In the genomic region with DNA sequence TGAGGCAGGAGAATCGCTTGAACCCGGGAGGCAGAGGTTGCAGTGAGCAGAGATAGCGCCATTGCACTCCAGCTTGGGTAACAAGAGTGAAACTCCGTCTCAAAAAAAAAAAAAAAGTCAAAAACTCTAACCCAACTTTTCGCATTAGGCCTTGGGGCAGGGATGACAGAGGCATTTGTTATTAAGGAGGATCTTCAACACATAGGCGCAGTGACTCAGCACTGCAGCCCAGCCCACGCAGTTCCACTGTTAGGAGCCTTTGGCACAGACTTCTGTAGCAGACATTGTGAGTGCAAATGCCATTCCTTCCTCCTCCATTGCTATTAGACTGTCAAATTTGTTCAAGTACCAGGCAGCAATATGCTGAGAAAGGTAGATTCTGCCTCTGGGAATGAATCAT, we compare ENCODE assay signal across 22 cellular contexts. TPM values are rescaled to one million over a fixed set of nuclear protein-coding genes. Genes with fewer than 3 reads are reported as not detected.
A peak's percentile ranks its signal among the peaks of the same experiment; 100 is the strongest.
DNase-seq lines count a peak whose midpoint lies in the region; ATAC-seq, FAIRE-seq and TF ChIP-seq lines count a peak whose summit lies in the region.
"Had no signal": no experiment of that assay in that cellular context is flagged by ENCODE, and none has a peak within 500 bp of the region (broad histone marks: within the 10 kb centered on the region; RNA-seq: fewer than 3 reads in every experiment).

No MANE protein-coding gene starts in this region.

- H3K79me1 ChIP-seq in IMR-90 (ENCODE audit: low read depth in 1 of 2, low read length in 2 of 2) = no peaks in the 10 kb centered on the region

- peaks cover 5% of the 10 kb centered on the region for H3K36me3 Mint-ChIP-seq in MCF 10A (ENCODE audit: insufficient read depth, unreplicated experiment)

- TF ChIP-seq CTCF in IMR-90 (conservative IDR thresholded peaks at IDR 0.05; ENCODE audit: low read depth, low read length) (no peak), MCF 10A (IDR thresholded peaks at IDR 0.05; ENCODE audit: unreplicated experiment) (no peak)

- H2AK5ac ChIP-seq in IMR-90 (ENCODE audit: low read depth, low read length) = no peak overlapping the region

- H2BK20ac ChIP-seq in IMR-90 (ENCODE audit: low read depth, low read length) = no peak overlapping the region

- H3K4me1 Mint-ChIP-seq in MCF 10A (ENCODE audit: insufficient read depth, unreplicated experiment) = no peaks in the 10 kb centered on the region

- no peak overlapping the region for H4K8ac ChIP-seq in IMR-90 (ENCODE audit: low read depth in 2 of 2, low read length in 2 of 2)

- H3K27ac ChIP-seq in IMR-90 (ENCODE audit: insufficient read depth, low read length) = no peak overlapping the region
- H3K27ac ChIP-seq: dorsolateral prefrontal cortex, transverse colon, VCaP had no signal

- H3K27ac Mint-ChIP-seq in MCF 10A (ENCODE audit: low read depth, unreplicated experiment) = no peak overlapping the region
- H3K27ac Mint-ChIP-seq: nephron had no signal

- H3K18ac ChIP-seq in IMR-90 (ENCODE audit: low read depth, low read length) = no peak overlapping the region

- H3K4me3 Mint-ChIP-seq in MCF 10A (ENCODE audit: unreplicated experiment) = no peak overlapping the region
- H3K4me3 Mint-ChIP-seq: nephron had no signal

- no peaks in the 10 kb centered on the region for H3K27me3 ChIP-seq in IMR-90 (ENCODE audit: control insufficient read depth, insufficient read depth, low read length)
- H3K27me3 ChIP-seq: dorsolateral prefrontal cortex had no signal

- ATAC-seq in IMR-90 (ENCODE audit: low read depth) (peak; percentile 65), HG03159 (IDR thresholded peaks at IDR 0.05; ENCODE audit: unreplicated experiment) (no peak)

- H2BK15ac ChIP-seq in IMR-90 (ENCODE audit: low read depth, low read length) = no peak overlapping the region

- H4K91ac ChIP-seq in IMR-90 (ENCODE audit: insufficient read depth, low read depth, low read length) = no peak overlapping the region

- DNase-seq in CD1c-positive myeloid dendritic cell (ENCODE audit: extremely low spot score) (peak; percentile 53), IMR-90 (peak; percentile 80), MCF 10A (ENCODE audit: unreplicated experiment) (peak; percentile 83), islet precursor cell (peak; percentile 73), RCC 7860 (ENCODE audit: low spot score) (no peak), NCI-H345 treated with DMSO at 0.1 percent for 48 hours (lab: John Stamatoyannopoulos, UW; ENCODE audit: unreplicated experiment) (no peak), NCI-H1694 (lab: John Stamatoyannopoulos, UW) (no peak)
- DNase-seq: activated gamma-delta T cell; AML-193; DMS153; dorsolateral prefrontal cortex; Karpas-422; mesenchymal stem cell; NCI-H187; NCI-H524; stimulated activated CD4-positive, alpha-beta T cell treated with anti-CD3 and anti-CD28 coated beads, Interleukin-1b, Interleukin-23, amount 100 ng/mL, for 48 hours; transverse colon had no signal

- no peak overlapping the region for H3K14ac ChIP-seq in IMR-90 (replicated peaks; ENCODE audit: low read depth, low read length)

- no peak overlapping the region for H3K4me3 ChIP-seq in IMR-90 (ENCODE audit: insufficient read depth, low read depth, low read length)
- H3K4me3 ChIP-seq: dorsolateral prefrontal cortex, transverse colon had no signal

- no peak overlapping the region for H3K9ac ChIP-seq in IMR-90 (ENCODE audit: low read depth, low read length)

- POLR2A ChIA-PET in IMR-90 (lab: Charles Lee; ENCODE audit: unreplicated experiment) (interaction anchor here (0.6 kb wide), 1 partner anchor 196 kb away, joined by 4 read pairs; no protein-coding TSS in a partner anchor), MCF 10A (lab: Yijun Ruan, JAX) (interaction anchor here (0.6 kb wide), 1 partner anchor 41 kb away, joined by 3 read pairs; no protein-coding TSS in a partner anchor)

- peak overlapping the region; percentile 17 for H2BK5ac ChIP-seq in IMR-90 (ENCODE audit: low read depth, low read length, poor library complexity, severe bottlenecking)

- no peaks in the 10 kb centered on the region for H3K9me3 Mint-ChIP-seq in MCF 10A (ENCODE audit: unreplicated experiment)
- H3K9me3 Mint-ChIP-seq: nephron had no signal

- TF ChIP-seq POLR2A in IMR-90 (IDR thresholded peaks at IDR 0.05; ENCODE audit: low read depth, low read length) = no peak

- H4K20me1 ChIP-seq in IMR-90 (ENCODE audit: insufficient read depth, low read length) = no peaks in the 10 kb centered on the region

- peaks cover under 1% of the 10 kb centered on the region for H3K4me1 ChIP-seq in IMR-90 (ENCODE audit: control insufficient read depth, insufficient read depth, low read length)
- H3K4me1 ChIP-seq: transverse colon had no signal

- no peaks in the 10 kb centered on the region for H3K36me3 ChIP-seq in IMR-90 (ENCODE audit: control insufficient read depth, insufficient read depth, low read length)
- H3K36me3 ChIP-seq: transverse colon had no signal

- H3K23ac ChIP-seq in IMR-90 (ENCODE audit: low read depth, low read length) = no peak overlapping the region

- H3K56ac ChIP-seq in IMR-90 (ENCODE audit: extremely low read depth, insufficient read depth, low read length) = no peak overlapping the region

- no TSS peak for BruUV-seq in IMR-90 (replicated peaks; lab: Mats Ljungman, UMichigan)
- BruUV-seq in MCF 10A (replicated peaks; lab: Mats Ljungman, UMichigan) = no TSS peak

- H3K9me1 ChIP-seq in IMR-90 (ENCODE audit: insufficient read depth, low read length) = no peaks in the 10 kb centered on the region; the same call in 1 of the 2 replicates

- FAIRE-seq in RCC 7860 (lab: Jason Lieb, UNC) = no peak
- FAIRE-seq: frontal cortex, GM12891 had no signal

- CTCF ChIA-PET in IMR-90 (lab: Yijun Ruan, JAX) = no interaction called here
- CTCF ChIA-PET in MCF 10A (lab: Yijun Ruan, JAX) = interaction anchor here (0.9 kb wide), 1 partner anchor 24 kb away, joined by 3 read pairs; no protein-coding TSS in a partner anchor

- no peak overlapping the region for H2AK9ac ChIP-seq in IMR-90 (replicated peaks; ENCODE audit: low read depth, low read length, poor library complexity)

- intact Hi-C loops in IMR-90 (cut with micrococcal nuclease) = no loop called here
- intact Hi-C loops in MCF 10A (cut with micrococcal nuclease) = no loop called here

- no peak for TF ChIP-seq RAD21 in IMR-90 (IDR thresholded peaks at IDR 0.05; ENCODE audit: low read length)

- no peaks in the 10 kb centered on the region for H3K27me3 Mint-ChIP-seq in MCF 10A (ENCODE audit: insufficient read depth, unreplicated experiment)

- H3K9me3 ChIP-seq in IMR-90 (ENCODE audit: control insufficient read depth, insufficient read depth, low read length) = no peaks in the 10 kb centered on the region
- H3K9me3 ChIP-seq: transverse colon had no signal

- H2BK120ac ChIP-seq in IMR-90 (ENCODE audit: low read depth, low read length) = no peak overlapping the region

- in situ Hi-C loops in IMR-90 (cut with MboI; ENCODE audit: low sequenced_read_pairs) = loop anchor here (25.0 kb wide), 1 partner anchor 950 kb away; no protein-coding TSS in a partner anchor

- no peak overlapping the region for H3K4ac ChIP-seq in IMR-90 (ENCODE audit: low read depth, low read length)

- WGBS in IMR-90 (ENCODE audit: extremely low coverage in 2 of 2, insufficient read length in 1 of 2), 2 experiments = no CpG with 5 or more reads among the region's 7 CpGs

- no peak overlapping the region for H3K4me2 ChIP-seq in IMR-90 (ENCODE audit: low read depth, low read length)

- H4K5ac ChIP-seq in IMR-90 (ENCODE audit: low read depth, low read length) = no peak overlapping the region

- dilution Hi-C loops in IMR-90 (cut with HindIII; ENCODE audit: low sequenced_read_pairs, unreplicated experiment) = loop anchor here (25.0 kb wide), 1 partner anchor 500 kb away; no protein-coding TSS in a partner anchor

- H2AFZ ChIP-seq in IMR-90 (replicated peaks; ENCODE audit: low read length, poor library complexity) = peak overlapping the region; percentile 5

TF ChIP-seq in IMR-90, 13 proteins besides CTCF, POLR2A, EP300 and RAD21 (continues in another document):
- TF ChIP-seq RCOR1 (IDR thresholded peaks at IDR 0.05; ENCODE audit: insufficient replicate concordance, low read length) (no peak), RFX5 (IDR thresholded peaks at IDR 0.05; ENCODE audit: low read depth, low read length) (no peak), MAFK (IDR thresholded peaks at IDR 0.05; ENCODE audit: low read depth, low read length) (0 out of 2 replicates have a peak, but pooled peaks have one; percentile 10), CEBPB (IDR thresholded peaks at IDR 0.05; ENCODE audit: low read depth, low read length) (no peak), SMC3 (IDR thresholded peaks at IDR 0.05; ENCODE audit: low read depth, low read length) (no peak), FOS (IDR thresholded peaks at IDR 0.05; ENCODE audit: low read depth, low read length) (0 out of 2 replicates have a peak, but pooled peaks have one; percentile 25), BHLHE40 (IDR thresholded peaks at IDR 0.05; ENCODE audit: low read depth, low read length) (no peak)
- TF ChIP-seq, protein P1, sequence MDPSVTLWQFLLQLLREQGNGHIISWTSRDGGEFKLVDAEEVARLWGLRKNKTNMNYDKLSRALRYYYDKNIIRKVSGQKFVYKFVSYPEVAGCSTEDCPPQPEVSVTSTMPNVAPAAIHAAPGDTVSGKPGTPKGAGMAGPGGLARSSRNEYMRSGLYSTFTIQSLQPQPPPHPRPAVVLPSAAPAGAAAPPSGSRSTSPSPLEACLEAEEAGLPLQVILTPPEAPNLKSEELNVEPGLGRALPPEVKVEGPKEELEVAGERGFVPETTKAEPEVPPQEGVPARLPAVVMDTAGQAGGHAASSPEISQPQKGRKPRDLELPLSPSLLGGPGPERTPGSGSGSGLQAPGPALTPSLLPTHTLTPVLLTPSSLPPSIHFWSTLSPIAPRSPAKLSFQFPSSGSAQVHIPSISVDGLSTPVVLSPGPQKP (IDR thresholded peaks at IDR 0.05; ENCODE audit: borderline replicate concordance, low read depth, low read length) = no peak
- TF ChIP-seq, protein P2, sequence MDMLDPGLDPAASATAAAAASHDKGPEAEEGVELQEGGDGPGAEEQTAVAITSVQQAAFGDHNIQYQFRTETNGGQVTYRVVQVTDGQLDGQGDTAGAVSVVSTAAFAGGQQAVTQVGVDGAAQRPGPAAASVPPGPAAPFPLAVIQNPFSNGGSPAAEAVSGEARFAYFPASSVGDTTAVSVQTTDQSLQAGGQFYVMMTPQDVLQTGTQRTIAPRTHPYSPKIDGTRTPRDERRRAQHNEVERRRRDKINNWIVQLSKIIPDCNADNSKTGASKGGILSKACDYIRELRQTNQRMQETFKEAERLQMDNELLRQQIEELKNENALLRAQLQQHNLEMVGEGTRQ (IDR thresholded peaks at IDR 0.05; ENCODE audit: low read depth, low read length) = no peak

RNA-seq across cellular contexts. Expression of a gene that starts 43.1 kb away (rescaled TPM):
- total RNA-seq in IMR-90 (2012; rRNA removed) (29.2 and 44.4 TPM in 2 replicates), MCF 10A (2022) (17.9 and 19.1 TPM in 2 replicates)
- 23.9 and 24.6 TPM in 2 replicates for polyA plus RNA-seq in IMR-90 (2012; rRNA removed)
- polyA plus RNA-seq in IMR-90 (2012; cell fraction: cytosol; rRNA removed) = 12.1 and 15.2 TPM in 2 replicates
- 8.3 and 13.7 TPM in 2 replicates for polyA plus RNA-seq in IMR-90 (2012; cell fraction: nucleus; rRNA removed; ENCODE audit: low replicate concordance)

RNA-seq across cellular contexts. Expression of a gene that starts 48.5 kb away (rescaled TPM):
- total RNA-seq in IMR-90 (2012; rRNA removed) (78.3 and 185 TPM in 2 replicates), MCF 10A (2022) (48.9 and 49.1 TPM in 2 replicates)
- polyA plus RNA-seq in IMR-90 (2012; rRNA removed) = 42.9 and 44.1 TPM in 2 replicates
- polyA plus RNA-seq in IMR-90 (2012; cell fraction: cytosol; rRNA removed) = 16.8 and 23.7 TPM in 2 replicates
- polyA plus RNA-seq in IMR-90 (2012; cell fraction: nucleus; rRNA removed; ENCODE audit: low replicate concordance) = 4.9 and 30.2 TPM in 2 replicates

Comparison
In these comparisons a context has a peak if more than half of its experiments do, and no peak if none do; other contexts are left out.
1. DNase-seq: peak in CD1c-positive myeloid dendritic cell (single experiment), IMR-90 (single experiment), MCF 10A (single experiment) and islet precursor cell (single experiment); none in RCC 7860 (single experiment), NCI-H345 treated with DMSO at 0.1 percent for 48 hours (single experiment) and NCI-H1694 (single experiment).